In genomic region chr22:37430941-37431340, GRCh38 we compare ENCODE assay signal across 1 cellular context.
TF ChIP-seq lines count a peak whose summit lies in the region.

No MANE protein-coding gene starts in this region.

TF ChIP-seq in IMR-90, 13 proteins besides CTCF, POLR2A, EP300 and RAD21:
- no peak for TF ChIP-seq MAFK (IDR thresholded peaks at IDR 0.05; ENCODE audit: low read depth, low read length)
